Comparison of ENCODE assay signal across 10 cellular contexts in genomic region chr11:6219359-6219758, GRCh38. TPM values are rescaled to one million over a fixed set of nuclear protein-coding genes. Genes with fewer than 3 reads are reported as not detected.
DNase-seq lines count a peak whose midpoint lies in the region; ATAC-seq and TF ChIP-seq lines count a peak whose summit lies in the region.
"Had no signal": no experiment of that assay in that cellular context is flagged by ENCODE, and none has a peak within 500 bp of the region (broad histone marks: within the 10 kb centered on the region; RNA-seq: fewer than 3 reads in every experiment).

No MANE protein-coding gene starts in this region.

- no peak overlapping the region for H3K4me3 ChIP-seq in brain microvascular endothelial cell (ENCODE audit: low read depth, low read length)
- no peak overlapping the region for H3K4me3 ChIP-seq in transverse colon

- H3K27me3 Mint-ChIP-seq in activated naive CD4-positive, alpha-beta T cell treated with anti-CD3 and anti-CD28 coated beads, Interleukin-2, amount 10 ng/mL, durations not matched to agents 7 days and 5 days, result no peaks in the 10 kb centered on the region

- no peak for DNase-seq in activated naive CD4-positive, alpha-beta T cell treated with anti-CD3 and anti-CD28 coated beads, Interleukin-2, amount 10 ng/mL, durations not matched to agents 7 days and 5 days
- DNase-seq in activated naive CD4-positive, alpha-beta T cell (lab: John Stamatoyannopoulos, UW), result no peak
- DNase-seq in brain microvascular endothelial cell, result peak; percentile 76
- peak; percentile 93 for DNase-seq in iris pigment epithelial cell (ENCODE audit: low read depth)
- DNase-seq in transverse colon, result peak; percentile 36
- no peak for DNase-seq in putamen (ENCODE audit: low spot score)
- DNase-seq in DMS153 treated with DMSO at 0.1 percent for 48 hours (lab: John Stamatoyannopoulos, UW; ENCODE audit: unreplicated experiment), result no peak
- DNase-seq: 8988T had no signal

- whole genome bisulfite sequencing in transverse colon (ENCODE audit: low coverage in 1 of 2), 2 donors, result 33 to 35% methylated on average over 2 of the region's 2 CpGs

- TF ChIP-seq CTCF in brain microvascular endothelial cell (IDR thresholded peaks at IDR 0.05; ENCODE audit: low read depth, low read length, missing control alignments) (no peak), transverse colon (IDR thresholded peaks at IDR 0.05) (no peak)

- no peaks in the 10 kb centered on the region for H3K9me3 Mint-ChIP-seq in activated naive CD4-positive, alpha-beta T cell treated with anti-CD3 and anti-CD28 coated beads, Interleukin-2, amount 10 ng/mL, durations not matched to agents 7 days and 5 days

- H3K27ac ChIP-seq in brain microvascular endothelial cell (no peak overlapping the region), transverse colon (peak overlapping the region in 3 of 4 donors; percentile 30 to 59 (median 54))
- H3K27ac ChIP-seq: KMS-11 had no signal

- CTCF ChIA-PET in activated naive CD4-positive, alpha-beta T cell treated with anti-CD3 and anti-CD28 coated beads, Interleukin-2, amount 10 ng/mL, durations not matched to agents 7 days and 5 days (lab: Charles Lee), result no interaction called here

- H3K4me1 ChIP-seq in transverse colon, result peaks cover 0 to 12% (median 2%) of the 10 kb centered on the region in 4 donors

- in situ Hi-C loops in brain microvascular endothelial cell (cut with HindIII; ENCODE audit: low pct_ligation_motif_present, low sequenced_read_pairs), result no loop called here
- in situ Hi-C loops in transverse colon (cut with MboI; ENCODE audit: low pct_ligation_motif_present in 1 of 4, low pct_unique_long_range_greater_than_20kb in 1 of 4, low sequenced_read_pairs in 3 of 4), result no loop called here

- intact Hi-C loops in transverse colon (cut with DNase I; ENCODE audit: low total_unique reads), result no loop called here

- peak overlapping the region; percentile 49 for H3K27ac Mint-ChIP-seq in activated naive CD4-positive, alpha-beta T cell treated with anti-CD3 and anti-CD28 coated beads, Interleukin-2, amount 10 ng/mL, durations not matched to agents 7 days and 5 days

- peaks cover 44% of the 10 kb centered on the region for H3K36me3 Mint-ChIP-seq in activated naive CD4-positive, alpha-beta T cell treated with anti-CD3 and anti-CD28 coated beads, Interleukin-2, amount 10 ng/mL, durations not matched to agents 7 days and 5 days

- no peaks in the 10 kb centered on the region for H3K9me3 ChIP-seq in transverse colon

- peaks cover 14% of the 10 kb centered on the region for H3K4me1 Mint-ChIP-seq in activated naive CD4-positive, alpha-beta T cell treated with anti-CD3 and anti-CD28 coated beads, Interleukin-2, amount 10 ng/mL, durations not matched to agents 7 days and 5 days

- TF ChIP-seq EP300 in transverse colon (IDR thresholded peaks at IDR 0.05; ENCODE audit: low read depth), result no peak

- H3K27me3 ChIP-seq in brain microvascular endothelial cell (replicated peaks) (no peaks in the 10 kb centered on the region), transverse colon (no peaks in the 10 kb centered on the region)

- H3K36me3 ChIP-seq in brain microvascular endothelial cell (replicated peaks) (peaks cover 51% of the 10 kb centered on the region), transverse colon (peaks cover 0 to 93% (median 39%) of the 10 kb centered on the region in 4 donors)

- no peak for ATAC-seq in GM18870 (IDR thresholded peaks at IDR 0.05; ENCODE audit: unreplicated experiment)

- H3K4me3 Mint-ChIP-seq in activated naive CD4-positive, alpha-beta T cell treated with anti-CD3 and anti-CD28 coated beads, Interleukin-2, amount 10 ng/mL, durations not matched to agents 7 days and 5 days, result no peak overlapping the region

- TF ChIP-seq POLR2A in transverse colon (IDR thresholded peaks at IDR 0.05), result no peak

RNA-seq across cellular contexts. Expression of gene C11orf42, which starts 14.0 kb away (rescaled TPM):
- not detected for total RNA-seq in transverse colon

RNA-seq across cellular contexts. Expression of gene FHIP1B, which starts 15.1 kb away (rescaled TPM):
- 100 to 1,000 TPM; 190 to 681 (median 228) TPM for total RNA-seq in transverse colon

RNA-seq across cellular contexts. Expression of gene CNGA4, which starts 19.5 kb away (rescaled TPM):
- total RNA-seq in transverse colon, result under 1 TPM in 1 of 4 donors, not detected in 3; 0.14 TPM

RNA-seq across cellular contexts. Expression of gene OR52W1, which starts 20.3 kb away (rescaled TPM):
- not detected for total RNA-seq in transverse colon

RNA-seq across cellular contexts. Expression of gene CCKBR, which starts 40.3 kb away (rescaled TPM):
- total RNA-seq in transverse colon, result under 1 TPM in 1 of 4 donors, not detected in 3; 0.48 TPM

Comparison
In these comparisons a context has a peak if more than half of its experiments do, and no peak if none do; other contexts are left out.
1. DNase-seq: peak in brain microvascular endothelial cell (single experiment), iris pigment epithelial cell (single experiment) and transverse colon (single experiment); none in activated naive CD4-positive, alpha-beta T cell treated with anti-CD3 and anti-CD28 coated beads, Interleukin-2, amount 10 ng/mL, durations not matched to agents 7 days and 5 days (single experiment), activated naive CD4-positive, alpha-beta T cell (0 of 4), putamen (single experiment) and DMS153 treated with DMSO at 0.1 percent for 48 hours (single experiment).